ENCODE assay signal across 21 cellular contexts in genomic region chr19:11246941-11247340, GRCh38. TPM values are rescaled to one million over a fixed set of nuclear protein-coding genes. Genes with fewer than 3 reads are reported as not detected.
DNase-seq lines count a peak whose midpoint lies in the region; ATAC-seq and TF ChIP-seq lines count a peak whose summit lies in the region.
"Had no signal": no experiment of that assay in that cellular context is flagged by ENCODE, and none has a peak within 500 bp of the region (broad histone marks: within the 10 kb centered on the region; RNA-seq: fewer than 3 reads in every experiment).

No MANE protein-coding gene starts in this region.

- peak overlapping the region; percentile 53 for H3K27ac Mint-ChIP-seq in activated naive CD4-positive, alpha-beta T cell treated with anti-CD3 and anti-CD28 coated beads, Interleukin-2, amount 50 U/mL, for 24 hours
- no peak overlapping the region for H3K27ac Mint-ChIP-seq in activated naive CD4-positive, alpha-beta T cell treated with anti-CD3 and anti-CD28 coated beads for 36 hours
- peak overlapping the region; percentile 2 for H3K27ac Mint-ChIP-seq in progenitor cell of endocrine pancreas

- TF ChIP-seq CTCF in esophagus muscularis mucosa (IDR thresholded peaks at IDR 0.05) (no peak), progenitor cell of endocrine pancreas (IDR thresholded peaks at IDR 0.05; ENCODE audit: unreplicated experiment) (no peak), thyroid gland (IDR thresholded peaks at IDR 0.05) (no peak)

- H3K27me3 Mint-ChIP-seq in activated naive CD4-positive, alpha-beta T cell treated with anti-CD3 and anti-CD28 coated beads, Interleukin-2, amount 50 U/mL, for 24 hours: peaks cover 6% of the 10 kb centered on the region
- peaks cover 3% of the 10 kb centered on the region for H3K27me3 Mint-ChIP-seq in activated naive CD4-positive, alpha-beta T cell treated with anti-CD3 and anti-CD28 coated beads for 36 hours (ENCODE audit: low read depth)
- H3K27me3 Mint-ChIP-seq in progenitor cell of endocrine pancreas: no peaks in the 10 kb centered on the region

- H3K4me3 Mint-ChIP-seq in activated naive CD4-positive, alpha-beta T cell treated with anti-CD3 and anti-CD28 coated beads, Interleukin-2, amount 50 U/mL, for 24 hours: no peak overlapping the region
- H3K4me3 Mint-ChIP-seq in activated naive CD4-positive, alpha-beta T cell treated with anti-CD3 and anti-CD28 coated beads for 36 hours: no peak overlapping the region
- no peak overlapping the region for H3K4me3 Mint-ChIP-seq in progenitor cell of endocrine pancreas (ENCODE audit: low read depth)

- H3K27me3 ChIP-seq in esophagus muscularis mucosa (no peaks in the 10 kb centered on the region), thyroid gland (no peaks in the 10 kb centered on the region)

- intact Hi-C loops in activated naive CD4-positive, alpha-beta T cell treated with anti-CD3 and anti-CD28 coated beads for 36 hours (cut with micrococcal nuclease): no loop called here
- intact Hi-C loops in esophagus muscularis mucosa (cut with DNase I): no loop called here
- intact Hi-C loops in thyroid gland (cut with DNase I): no loop called here

- H3K36me3 Mint-ChIP-seq in activated naive CD4-positive, alpha-beta T cell treated with anti-CD3 and anti-CD28 coated beads, Interleukin-2, amount 50 U/mL, for 24 hours: no peaks in the 10 kb centered on the region
- H3K36me3 Mint-ChIP-seq in activated naive CD4-positive, alpha-beta T cell treated with anti-CD3 and anti-CD28 coated beads for 36 hours (ENCODE audit: low read depth): no peaks in the 10 kb centered on the region
- H3K36me3 Mint-ChIP-seq in progenitor cell of endocrine pancreas (ENCODE audit: insufficient read depth): peaks cover 17% of the 10 kb centered on the region

- H3K9me3 ChIP-seq in esophagus muscularis mucosa (no peaks in the 10 kb centered on the region), thyroid gland (no peaks in the 10 kb centered on the region)

- no peak for TF ChIP-seq POLR2A in esophagus muscularis mucosa (IDR thresholded peaks at IDR 0.05; ENCODE audit: low read depth)
- no peak for TF ChIP-seq POLR2A in thyroid gland (IDR thresholded peaks at IDR 0.05)

- no peak for DNase-seq in activated naive CD4-positive, alpha-beta T cell treated with anti-CD3 and anti-CD28 coated beads for 36 hours
- DNase-seq in esophagus muscularis mucosa (ENCODE audit: extremely low spot score) (no peak), progenitor cell of endocrine pancreas (ENCODE audit: low spot score, unreplicated experiment) (no peak), thyroid gland (no peak), glomerular visceral epithelial cell (ENCODE audit: extremely low spot score) (no peak)
- DNase-seq: AML-193, DMS79, IMR-90, Karpas-422, NCI-H1436, NCI-H2029, NCI-H2171, NCI-H526, PC-9 had no signal

- H3K4me3 ChIP-seq in esophagus muscularis mucosa (no peak overlapping the region), thyroid gland (replicated peaks in 1 of 3) (no peak overlapping the region)
- H3K4me3 ChIP-seq: PC-9 had no signal

- ATAC-seq in HG02981 (IDR thresholded peaks at IDR 0.05; ENCODE audit: unreplicated experiment): no peak
- ATAC-seq in HG03354 (IDR thresholded peaks at IDR 0.05; ENCODE audit: poor library complexity, severe bottlenecking, unreplicated experiment): no peak

- no peaks in the 10 kb centered on the region for H3K9me3 Mint-ChIP-seq in activated naive CD4-positive, alpha-beta T cell treated with anti-CD3 and anti-CD28 coated beads, Interleukin-2, amount 50 U/mL, for 24 hours
- no peaks in the 10 kb centered on the region for H3K9me3 Mint-ChIP-seq in activated naive CD4-positive, alpha-beta T cell treated with anti-CD3 and anti-CD28 coated beads for 36 hours
- no peaks in the 10 kb centered on the region for H3K9me3 Mint-ChIP-seq in progenitor cell of endocrine pancreas (ENCODE audit: low read depth)

- TF ChIP-seq EP300 in esophagus muscularis mucosa (IDR thresholded peaks at IDR 0.05): no peak

- H3K4me1 ChIP-seq in esophagus muscularis mucosa: peaks cover 27 to 34% (median 33%) of the 10 kb centered on the region in 4 donors
- peaks cover 0 to 20% of the 10 kb centered on the region in 2 donors for H3K4me1 ChIP-seq in thyroid gland

- H3K36me3 ChIP-seq in esophagus muscularis mucosa (peaks cover 19 to 79% (median 68%) of the 10 kb centered on the region in 4 donors), thyroid gland (peaks cover 38 to 41% of the 10 kb centered on the region in 2 donors)

- peak overlapping the region; percentile 21 to 71 (median 54) for H3K27ac ChIP-seq in esophagus muscularis mucosa (replicated peaks in 1 of 4)
- peak overlapping the region in 2 of 3 donors; percentile 62 to 75 for H3K27ac ChIP-seq in thyroid gland
- H3K27ac ChIP-seq: 22Rv1, C4-2B, PC-9 had no signal

- H3K4me1 Mint-ChIP-seq in activated naive CD4-positive, alpha-beta T cell treated with anti-CD3 and anti-CD28 coated beads, Interleukin-2, amount 50 U/mL, for 24 hours: peaks cover 6% of the 10 kb centered on the region
- peaks cover 5% of the 10 kb centered on the region for H3K4me1 Mint-ChIP-seq in activated naive CD4-positive, alpha-beta T cell treated with anti-CD3 and anti-CD28 coated beads for 36 hours (ENCODE audit: low read depth)
- H3K4me1 Mint-ChIP-seq in progenitor cell of endocrine pancreas (ENCODE audit: low read depth): no peaks in the 10 kb centered on the region

- WGBS in esophagus muscularis mucosa: 89% methylated on average over 11 of the region's 11 CpGs
- 89 to 90% methylated on average over 11 of the region's 11 CpGs for WGBS in thyroid gland, 2 donors

- CTCF ChIA-PET in activated naive CD4-positive, alpha-beta T cell treated with anti-CD3 and anti-CD28 coated beads for 36 hours (lab: Charles Lee): interaction anchor here (0.6 kb wide), 1 partner anchor 14 kb away, joined by 3 read pairs; no protein-coding TSS in a partner anchor

RNA-seq across cellular contexts. Expression of gene ANGPTL8, which starts 7.5 kb away (rescaled TPM):
- total RNA-seq in activated naive CD4-positive, alpha-beta T cell treated with anti-CD3 and anti-CD28 coated beads for 36 hours: not detected
- total RNA-seq in esophagus muscularis mucosa (1 to 10 TPM in 1 of 4 donors, not detected in 3; 2.0 TPM), progenitor cell of endocrine pancreas (not detected in 2 replicates), thyroid gland (1 to 10 TPM in 1 of 4 donors, not detected in 3; 3.4 TPM)
- total RNA-seq: H1, IMR-90, MCF 10A, PC-9 had no signal

RNA-seq across cellular contexts. Expression of gene DOCK6, which starts 15.4 kb away (rescaled TPM):
- 1 to 10 TPM; 6.1 to 7.1 TPM for total RNA-seq in activated naive CD4-positive, alpha-beta T cell treated with anti-CD3 and anti-CD28 coated beads for 36 hours
- 10 to 100 TPM; 32.6 to 51.0 (median 40.1) TPM for total RNA-seq in esophagus muscularis mucosa
- 88.0 and 89.1 TPM in 2 replicates for total RNA-seq in progenitor cell of endocrine pancreas
- total RNA-seq in thyroid gland: 100 to 1,000 TPM in 1 of 4 donors, 10 to 100 TPM in 3; 41.4 to 156 (median 58.1) TPM

RNA-seq across cellular contexts. Expression of gene TSPAN16, which starts 49.0 kb away (rescaled TPM):
- not detected for total RNA-seq in activated naive CD4-positive, alpha-beta T cell treated with anti-CD3 and anti-CD28 coated beads for 36 hours
- not detected for total RNA-seq in esophagus muscularis mucosa
- not detected in 2 replicates for total RNA-seq in progenitor cell of endocrine pancreas
- under 1 TPM in 1 of 4 donors, not detected in 3; 0.54 TPM for total RNA-seq in thyroid gland
- total RNA-seq: H1, IMR-90, MCF 10A, PC-9 had no signal

RNA-seq across cellular contexts. Expression of gene KANK2, which starts 49.6 kb away (rescaled TPM):
- total RNA-seq in activated naive CD4-positive, alpha-beta T cell treated with anti-CD3 and anti-CD28 coated beads for 36 hours: 1 to 10 TPM; 1.5 to 2.0 TPM
- total RNA-seq in esophagus muscularis mucosa (1,000 to 10,000 TPM; 1,125 to 1,746 (median 1,157) TPM), progenitor cell of endocrine pancreas (27.6 and 29.1 TPM in 2 replicates), thyroid gland (100 to 1,000 TPM; 177 to 241 (median 222) TPM)

Comparison
In these comparisons a context has a peak if more than half of its experiments do, and no peak if none do; other contexts are left out.
1. RNA of gene DOCK6, which starts 15.4 kb away (total RNA-seq): 88.0 to 89.1 TPM in progenitor cell of endocrine pancreas, 41.4 to 156 TPM in thyroid gland and 32.6 to 51.0 TPM in esophagus muscularis mucosa; 6.1 to 7.1 TPM in activated naive CD4-positive, alpha-beta T cell treated with anti-CD3 and anti-CD28 coated beads for 36 hours; every median in the first group is over 4 times any median in the second.